8 cellular contexts compared by ENCODE assay signal in the genomic region with DNA sequence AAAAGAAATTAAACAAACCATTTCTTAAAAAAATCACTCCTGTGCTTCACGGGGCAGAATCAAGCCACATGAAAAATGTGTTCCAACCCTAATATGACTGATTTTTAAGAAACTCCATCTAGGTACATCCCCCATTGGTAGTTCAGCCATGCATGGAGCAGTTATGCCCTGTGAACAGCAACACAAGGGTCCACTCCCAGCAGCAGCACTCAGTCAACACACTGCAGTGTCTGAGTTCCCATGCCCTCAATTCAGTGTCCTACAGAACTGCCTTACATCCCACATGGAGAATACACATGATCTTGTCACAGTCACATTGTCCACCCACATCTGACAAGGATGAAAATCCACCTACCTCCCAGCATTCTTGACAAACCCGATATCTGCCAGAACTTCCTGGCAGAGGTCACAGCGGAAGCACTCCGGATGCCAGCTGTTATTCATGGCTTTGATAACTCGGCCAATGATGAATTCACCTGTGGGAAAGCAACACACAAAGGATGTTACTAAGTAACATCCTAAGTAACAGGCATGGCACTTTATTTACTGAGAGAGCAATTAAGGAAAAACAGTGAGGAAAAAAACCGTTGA. TPM values are rescaled to one million over a fixed set of nuclear protein-coding genes. Genes with fewer than 3 reads are reported as not detected.
DNase-seq lines count a peak whose midpoint lies in the region; ATAC-seq, FAIRE-seq and TF ChIP-seq lines count a peak whose summit lies in the region.
"Not testable (repeated sequence)": the region's sequence is repeated elsewhere in the genome, so short reads cannot be mapped to it uniquely, and the experiment has no call there.
"Had no signal": no experiment of that assay in that cellular context is flagged by ENCODE, and none has a peak within 500 bp of the region (broad histone marks: within the 10 kb centered on the region; RNA-seq: fewer than 3 reads in every experiment).

No MANE protein-coding gene starts in this region.

- not testable (repeated sequence) for TF ChIP-seq CTCF in PC-3 (conservative IDR thresholded peaks at IDR 0.05; ENCODE audit: low read depth, low read length); GM12878 (IDR thresholded peaks at IDR 0.05 in 2 of 3, conservative IDR thresholded peaks at IDR 0.05 in 1 of 3; ENCODE audit: control insufficient read depth in 2 of 3, extremely low read depth in 1 of 3, insufficient read depth in 1 of 3, low read depth in 3 of 3, low read length in 3 of 3); right lobe of liver (IDR thresholded peaks at IDR 0.05); pancreas (IDR thresholded peaks at IDR 0.05)

- TF ChIP-seq POLR2A in GM12878 (IDR thresholded peaks at IDR 0.05; ENCODE audit: low read depth, low read length); right lobe of liver (IDR thresholded peaks at IDR 0.05): not testable (repeated sequence)

- not testable (repeated sequence) for H3K27ac ChIP-seq in PC-3 (ENCODE audit: low read length); GM12878 (ENCODE audit: control insufficient read depth, insufficient read depth); right lobe of liver; pancreas

- H3K9me2 ChIP-seq in PC-3 (replicated peaks; ENCODE audit: low read length): not testable (repeated sequence)

- CTCF ChIA-PET in PC-3 (lab: Charles Lee); GM12878 (lab: Yijun Ruan, JAX): not testable (repeated sequence)

- TF ChIP-seq EP300 in GM12878 (IDR thresholded peaks at IDR 0.05; ENCODE audit: borderline replicate concordance in 1 of 2, control insufficient read depth in 1 of 2, low read depth in 2 of 2, low read length in 2 of 2): not testable (repeated sequence)

- H3K36me3 ChIP-seq in PC-3 (ENCODE audit: low read depth, low read length); GM12878 (ENCODE audit: control insufficient read depth in 2 of 2, insufficient read depth in 2 of 2, low read length in 1 of 2); right lobe of liver; pancreas: not testable (repeated sequence)

- H3K4me1 ChIP-seq in PC-3 (ENCODE audit: insufficient read depth, low read length); GM12878 (ENCODE audit: control insufficient read depth, insufficient read depth, low read length); right lobe of liver; pancreas: not testable (repeated sequence)

- not testable (repeated sequence) for H3K79me2 ChIP-seq in PC-3 (ENCODE audit: low read length); GM12878 (ENCODE audit: control insufficient read depth, insufficient read depth, low read length)

- RAD21 ChIA-PET in GM12878 (lab: Charles Lee; ENCODE audit: unreplicated experiment): not testable (repeated sequence)

- TF ChIP-seq RAD21 in GM12878 (IDR thresholded peaks at IDR 0.05; ENCODE audit: insufficient read depth, low read depth, low read length): not testable (repeated sequence)

- SMC1A ChIA-PET in GM12878 (lab: Charles Lee; ENCODE audit: uncharacterized antibody, unreplicated experiment): not testable (repeated sequence)

- peak; percentile 76 for ATAC-seq in PC-3
- peak; percentile 54 for ATAC-seq in GM12878
- ATAC-seq in left colon: peak; percentile 82
- ATAC-seq in right lobe of liver: peak; percentile 43 to 76 (median 60)
- peak; percentile 61 to 84 (median 72) for ATAC-seq in pancreas

- H4K20me1 ChIP-seq in PC-3 (ENCODE audit: low read length); GM12878 (ENCODE audit: control insufficient read depth, insufficient read depth): not testable (repeated sequence)

- H3K9ac ChIP-seq in PC-3 (ENCODE audit: low read length); GM12878 (ENCODE audit: control insufficient read depth, insufficient read depth, low read length): not testable (repeated sequence)

- POLR2A ChIA-PET in PC-3 (lab: Charles Lee; ENCODE audit: unreplicated experiment); GM12878 (lab: Charles Lee): not testable (repeated sequence)

- H3K27me3 ChIP-seq in PC-3 (ENCODE audit: low read length); GM12878 (replicated peaks in 1 of 2; ENCODE audit: control insufficient read depth in 2 of 2, insufficient read depth in 2 of 2, low read length in 1 of 2); right lobe of liver; pancreas: not testable (repeated sequence)

- not testable (repeated sequence) for H3K9me3 ChIP-seq in PC-3 (ENCODE audit: low read length); GM12878 (replicated peaks; ENCODE audit: control insufficient read depth, insufficient read depth, low read length); right lobe of liver; pancreas

- DNase-seq in PC-3; GM12878 (ENCODE audit: low read depth, low spot score); left colon; right lobe of liver; pancreas: not testable (repeated sequence)

- not testable (repeated sequence) for FAIRE-seq in GM12878 (lab: Jason Lieb, UNC); pancreas (lab: Jason Lieb, UNC)

- WGBS in GM12878 (ENCODE audit: insufficient coverage, insufficient replicate concordance, low lambda C conversion rate, missing lambda C conversion rate): no CpG with 5 or more reads among the region's 6 CpGs
- no CpG with 5 or more reads among the region's 6 CpGs for WGBS in right lobe of liver (ENCODE audit: insufficient coverage, low coverage, low lambda C conversion rate, missing lambda C conversion rate)
- no CpG with 5 or more reads among the region's 6 CpGs for WGBS in pancreas, 2 donors

- not testable (repeated sequence) for H2AFZ ChIP-seq in PC-3 (ENCODE audit: low read length); GM12878 (ENCODE audit: control insufficient read depth, low read depth, low read length)

- not testable (repeated sequence) for H3K4me2 ChIP-seq in PC-3 (ENCODE audit: low read length); GM12878 (ENCODE audit: control insufficient read depth, insufficient read depth)

- in situ Hi-C loops in GM12878 (cut with MboI): not testable (repeated sequence)

- not testable (repeated sequence) for H3K4me3 ChIP-seq in PC-3 (ENCODE audit: low read length); GM12878; right lobe of liver; pancreas

- not testable (repeated sequence) for BruUV-seq in PC-3 (replicated peaks; lab: Mats Ljungman, UMichigan); GM12878 (replicated peaks; lab: Mats Ljungman, UMichigan)

- H3F3A ChIP-seq in PC-3 (ENCODE audit: low read length, unreplicated experiment): not testable (repeated sequence)

- intact Hi-C loops in PC-3 (cut with micrococcal nuclease); GM12878 (cut with micrococcal nuclease; ENCODE audit: unreplicated experiment); left colon (cut with DNase I, micrococcal nuclease); right lobe of liver (cut with DNase I); pancreas (cut with DNase I): not testable (repeated sequence)

RNA-seq across cellular contexts. Expression of gene LIMS4, which starts 17.4 kb away (rescaled TPM):
- 0.33 TPM in 1 of 2 replicates, not detected in the other for total RNA-seq in PC-3 (2014; rRNA removed)
- 1.2 and 3.3 TPM in 2 replicates for total RNA-seq in GM12878 (2013; cell fraction: nucleolus; rRNA removed)
- total RNA-seq in GM12878 (2014; rRNA removed): 1.1 TPM in 1 of 2 replicates, not detected in the other
- total RNA-seq in GM12878 (2014; rRNA removed; fragmentation: Illumina TruSeq; extraction: Trizol): 0.13 TPM in 1 of 2 replicates, not detected in the other
- 0.40 and 0.49 TPM in 2 replicates for total RNA-seq in GM12878 (2021)
- polyA plus RNA-seq in GM12878 (2011; ENCODE audit: low read depth): not detected
- polyA plus RNA-seq in GM12878 (2011; rRNA removed): 0.53 and 0.91 TPM in 2 replicates
- polyA plus RNA-seq in GM12878 (2011; cell fraction: cytosol; rRNA removed): 0.20 and 0.30 TPM in 2 replicates
- polyA plus RNA-seq in GM12878 (2011; cell fraction: nucleus; rRNA removed): 0.15 TPM in 1 of 2 replicates, not detected in the other
- not detected in 2 replicates for polyA plus RNA-seq in GM12878 (2012)
- 0.31 TPM in 1 of 2 replicates, not detected in the other for polyA plus RNA-seq in GM12878 (2014; fragmentation: Illumina TruSeq; extraction: Trizol)
- under 1 TPM; 0.47 to 0.63 TPM for polyA plus RNA-seq in GM12878 (2014; fragmentation: Nextera tagmentation; extraction: Ambion mirVana)
- polyA plus RNA-seq in GM12878 (2014; rRNA removed): 1.2 and 1.3 TPM in 2 replicates
- polyA plus RNA-seq in GM12878 (2016; fragmentation: Nextera tagmentation; extraction: Ambion mirVana): under 1 TPM; 0.11 to 0.29 TPM
- 0.80 and 1.3 TPM in 2 replicates for polyA minus RNA-seq in GM12878 (2011; rRNA and poly(A)+ RNA removed)
- not detected in 2 replicates for polyA minus RNA-seq in GM12878 (2011; cell fraction: cytosol; rRNA and poly(A)+ RNA removed)
- 0.24 and 0.57 TPM in 2 replicates for polyA minus RNA-seq in GM12878 (2011; cell fraction: nucleus; rRNA and poly(A)+ RNA removed)
- 1 to 10 TPM; 1.1 to 1.2 TPM for total RNA-seq in left colon
- total RNA-seq in right lobe of liver: under 1 TPM in 1 of 6 experiments, not detected in 5; 0.30 TPM
- 1 to 10 TPM in 5 of 6 donors, under 1 TPM in 1; 0.63 to 4.6 (median 3.2) TPM for total RNA-seq in pancreas
- polyA plus RNA-seq in pancreas: 1 to 10 TPM; 2.7 to 2.9 TPM
- total RNA-seq: Calu3; CD4-positive, alpha-beta T cell; CD8-positive, alpha-beta T cell had no signal
